Comparison of ENCODE assay signal across 9 cellular contexts in the genomic region with DNA sequence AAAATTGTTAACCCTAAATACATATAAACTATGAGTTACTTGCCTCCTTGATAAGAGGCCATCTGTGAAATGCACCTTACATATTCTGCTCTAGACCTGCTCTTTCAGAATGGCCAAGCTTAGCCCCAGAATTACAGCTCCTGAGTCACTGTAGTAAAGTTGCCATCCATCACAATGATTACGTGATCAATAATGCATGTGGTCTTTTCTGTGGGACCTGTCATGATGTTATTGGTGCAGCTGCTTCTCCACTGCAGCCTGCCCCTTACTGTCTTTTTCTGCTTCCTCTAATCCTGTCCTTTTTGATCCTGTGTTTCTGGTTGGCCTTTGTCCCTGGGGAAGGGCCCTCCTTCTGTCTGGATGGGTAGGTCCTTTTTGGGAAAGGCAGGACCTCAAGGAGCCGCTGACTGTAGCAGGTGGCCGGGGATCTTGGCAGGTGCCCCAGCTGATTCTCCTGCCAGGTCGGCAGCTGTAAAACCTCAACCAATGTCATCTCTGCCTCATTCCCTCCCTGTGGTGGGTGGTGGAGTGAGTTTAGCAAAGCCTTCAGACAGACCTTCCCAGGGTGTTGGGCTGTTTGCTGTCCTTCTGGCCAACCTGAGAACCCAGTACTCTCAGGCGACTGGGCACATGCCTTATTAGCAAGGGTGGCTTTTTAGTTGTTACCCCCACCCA.
DNase-seq lines count a peak whose midpoint lies in the region; ATAC-seq and TF ChIP-seq lines count a peak whose summit lies in the region.
"Had no signal": no experiment of that assay in that cellular context is flagged by ENCODE, and none has a peak within 500 bp of the region (broad histone marks: within the 10 kb centered on the region; RNA-seq: fewer than 3 reads in every experiment).

No MANE protein-coding gene starts in this region.

- H3K4me3 Mint-ChIP-seq in stimulated activated memory B cell treated with anti-CD40 and anti-IgM and Interleukin-4, amounts not matched to agents 10 μg/mL and 1 μg/mL and 100 μg/mL, for 72 hours: peak overlapping the region; percentile 65

- peak; percentile 40 for DNase-seq in NCI-H69 (lab: John Stamatoyannopoulos, UW)
- DNase-seq in fibroblast of pulmonary artery (ENCODE audit: low read depth): peak; percentile 66
- no peak for DNase-seq in germinal center (ENCODE audit: low spot score)

- H3K27ac Mint-ChIP-seq in stimulated activated memory B cell treated with anti-CD40 and anti-IgM and Interleukin-4, amounts not matched to agents 10 μg/mL and 1 μg/mL and 100 μg/mL, for 72 hours: peak overlapping the region; percentile 88

- H3K36me3 Mint-ChIP-seq in stimulated activated memory B cell treated with anti-CD40 and anti-IgM and Interleukin-4, amounts not matched to agents 10 μg/mL and 1 μg/mL and 100 μg/mL, for 72 hours: peaks cover 33% of the 10 kb centered on the region

- ATAC-seq in HG02678 (IDR thresholded peaks at IDR 0.05; ENCODE audit: unreplicated experiment) (peak; percentile 57), GM21529 (IDR thresholded peaks at IDR 0.05; ENCODE audit: unreplicated experiment) (no peak), GM21390 (IDR thresholded peaks at IDR 0.05; ENCODE audit: unreplicated experiment) (no peak), HG03378 (IDR thresholded peaks at IDR 0.05; ENCODE audit: unreplicated experiment) (no peak)
- peak; percentile 47 for ATAC-seq in stimulated activated memory B cell treated with anti-CD40 and anti-IgM and Interleukin-4, amounts not matched to agents 10 μg/mL and 1 μg/mL and 100 μg/mL, for 72 hours

- no peaks in the 10 kb centered on the region for H3K27me3 Mint-ChIP-seq in stimulated activated memory B cell treated with anti-CD40 and anti-IgM and Interleukin-4, amounts not matched to agents 10 μg/mL and 1 μg/mL and 100 μg/mL, for 72 hours

- peaks cover 92% of the 10 kb centered on the region for H3K4me1 Mint-ChIP-seq in stimulated activated memory B cell treated with anti-CD40 and anti-IgM and Interleukin-4, amounts not matched to agents 10 μg/mL and 1 μg/mL and 100 μg/mL, for 72 hours

- H3K9me3 Mint-ChIP-seq in stimulated activated memory B cell treated with anti-CD40 and anti-IgM and Interleukin-4, amounts not matched to agents 10 μg/mL and 1 μg/mL and 100 μg/mL, for 72 hours: no peaks in the 10 kb centered on the region

- TF ChIP-seq CTCF in fibroblast of pulmonary artery (IDR thresholded peaks at IDR 0.05; ENCODE audit: low read length, missing control alignments): no peak

- H3K4me3 ChIP-seq in fibroblast of pulmonary artery (replicated peaks; ENCODE audit: low read depth, low read length): no peak overlapping the region
- H3K4me3 ChIP-seq: lung had no signal

Comparison
In these comparisons a context has a peak if more than half of its experiments do, and no peak if none do; other contexts are left out.
1. ATAC-seq: peak in HG02678 (single experiment) and stimulated activated memory B cell treated with anti-CD40 and anti-IgM and Interleukin-4, amounts not matched to agents 10 μg/mL and 1 μg/mL and 100 μg/mL, for 72 hours (single experiment); none in GM21529 (single experiment), GM21390 (single experiment) and HG03378 (single experiment).